9 cellular contexts compared by ENCODE assay signal in genomic region chr6:158322724-158323560, GRCh38. TPM values are rescaled to one million over a fixed set of nuclear protein-coding genes. Genes with fewer than 3 reads are reported as not detected.
DNase-seq lines count a peak whose midpoint lies in the region; ATAC-seq and TF ChIP-seq lines count a peak whose summit lies in the region.
"Had no signal": no experiment of that assay in that cellular context is flagged by ENCODE, and none has a peak within 500 bp of the region (broad histone marks: within the 10 kb centered on the region; RNA-seq: fewer than 3 reads in every experiment).

No MANE protein-coding gene starts in this region.

- H3K9me3 ChIP-seq in liver (ENCODE audit: control insufficient read depth in 4 of 4, low read length in 3 of 4) = no peaks in the 10 kb centered on the region

- H3K36me3 Mint-ChIP-seq in T-helper 1 cell treated with Interleukin-12 subunit alpha and Interleukin-12 subunit beta and Interleukin-4 antibody, amounts not matched to agents 30 μg/mL and 1 μg/mL, for 36 hours (ENCODE audit: low read depth) = peaks cover 5% of the 10 kb centered on the region

- no peaks in the 10 kb centered on the region for H3K36me3 ChIP-seq in liver (ENCODE audit: control insufficient read depth in 4 of 4, insufficient read depth in 3 of 4, low read depth in 1 of 4, low read length in 3 of 4)

- no peak for TF ChIP-seq RAD21 in liver (IDR thresholded peaks at IDR 0.05)

- no peak overlapping the region for H3K9ac ChIP-seq in liver (ENCODE audit: low read depth in 1 of 2, low read length in 2 of 2)

- H3K4me3 Mint-ChIP-seq in T-helper 1 cell treated with Interleukin-12 subunit alpha and Interleukin-12 subunit beta and Interleukin-4 antibody, amounts not matched to agents 30 μg/mL and 1 μg/mL, for 36 hours = no peak overlapping the region
- H3K4me3 Mint-ChIP-seq: central memory CD8-positive, alpha-beta T cell had no signal

- H3K4me3 ChIP-seq in liver (ENCODE audit: low read depth in 1 of 3, low read length in 3 of 3) = no peak overlapping the region

- H3K27ac Mint-ChIP-seq in T-helper 1 cell treated with Interleukin-12 subunit alpha and Interleukin-12 subunit beta and Interleukin-4 antibody, amounts not matched to agents 30 μg/mL and 1 μg/mL, for 36 hours = peak overlapping the region; percentile 34

- H3K27ac ChIP-seq in liver (ENCODE audit: low read depth in 1 of 2, low read length in 2 of 2) = peak overlapping the region; percentile 9 to 13

- 52% methylated on average over 11 of the region's 11 CpGs for WGBS in liver

- TF ChIP-seq CTCF in AG09319 (IDR thresholded peaks at IDR 0.05; ENCODE audit: low read depth, low read length) (no peak), liver (IDR thresholded peaks at IDR 0.05; ENCODE audit: low read depth, low read length, missing input control) (no peak)

- H3K4me1 Mint-ChIP-seq in T-helper 1 cell treated with Interleukin-12 subunit alpha and Interleukin-12 subunit beta and Interleukin-4 antibody, amounts not matched to agents 30 μg/mL and 1 μg/mL, for 36 hours (ENCODE audit: low read depth) = peaks cover 35% of the 10 kb centered on the region

- H3K4me1 ChIP-seq in liver (ENCODE audit: control insufficient read depth in 4 of 4, insufficient read depth in 4 of 4, low read length in 3 of 4) = peaks cover 3 to 14% (median 7%) of the 10 kb centered on the region in 4 donors

- no peaks in the 10 kb centered on the region for H3K27me3 Mint-ChIP-seq in T-helper 1 cell treated with Interleukin-12 subunit alpha and Interleukin-12 subunit beta and Interleukin-4 antibody, amounts not matched to agents 30 μg/mL and 1 μg/mL, for 36 hours (ENCODE audit: low read depth)
- H3K27me3 Mint-ChIP-seq: central memory CD8-positive, alpha-beta T cell had no signal

- DNase-seq in AG09319 (ENCODE audit: extremely low read depth, low read depth) = peak; percentile 16
- no peak for DNase-seq in amygdala (lab: John Stamatoyannopoulos, UW)
- no peak for DNase-seq in DMS153 (lab: John Stamatoyannopoulos, UW)
- no peak for DNase-seq in stimulated activated CD4-positive, alpha-beta T cell treated with anti-CD3 and anti-CD28 coated beads, Interleukin-12 subunit alpha, Interleukin-12 subunit beta, amount 100 ng/mL, for 4 hours

- H3K9me3 Mint-ChIP-seq in T-helper 1 cell treated with Interleukin-12 subunit alpha and Interleukin-12 subunit beta and Interleukin-4 antibody, amounts not matched to agents 30 μg/mL and 1 μg/mL, for 36 hours = no peaks in the 10 kb centered on the region
- H3K9me3 Mint-ChIP-seq: central memory CD8-positive, alpha-beta T cell had no signal

- H3K27me3 ChIP-seq in liver (ENCODE audit: control insufficient read depth in 4 of 4, insufficient read depth in 4 of 4, low read length in 3 of 4) = no peaks in the 10 kb centered on the region

- ATAC-seq in GM18870 (IDR thresholded peaks at IDR 0.05; ENCODE audit: unreplicated experiment) (peak; percentile 72), HG02981 (IDR thresholded peaks at IDR 0.05; ENCODE audit: unreplicated experiment) (peak; percentile 68)

TF ChIP-seq in liver, 16 proteins besides CTCF, POLR2A, EP300 and RAD21:
- TF ChIP-seq SP1 (IDR thresholded peaks at IDR 0.05) (peak; percentile 30), FOXA1 (IDR thresholded peaks at IDR 0.05) (no peak), FOXA2 (IDR thresholded peaks at IDR 0.05) (no peak), MAX (IDR thresholded peaks at IDR 0.05) (peak; percentile 19), YY1 (IDR thresholded peaks at IDR 0.05) (no peak), JUND (IDR thresholded peaks at IDR 0.05) (peak; percentile 19 to 45), HNF4A (conservative IDR thresholded peaks at IDR 0.05) (peak; percentile 55 to 61), GABPA (IDR thresholded peaks at IDR 0.05 in 1 of 2, conservative IDR thresholded peaks at IDR 0.05 in 1 of 2) (no peak), RXRA (IDR thresholded peaks at IDR 0.05) (peak in 1 of 2 donors; percentile 26), NR2F2 (IDR thresholded peaks at IDR 0.05) (no peak), ATF3 (IDR thresholded peaks at IDR 0.05) (peak; percentile 10), EGR1 (IDR thresholded peaks at IDR 0.05; ENCODE audit: low read depth in 2 of 2) (peak in 1 of 2 donors; percentile 19), HNF4G (IDR thresholded peaks at IDR 0.05) (no peak), REST (IDR thresholded peaks at IDR 0.05) (no peak)

RNA-seq across cellular contexts. Expression of gene TULP4, which starts 10.7 kb away (rescaled TPM):
- 10 to 100 TPM; 22.7 to 53.3 TPM for total RNA-seq in liver
- polyA plus RNA-seq in liver = 10 to 100 TPM in 1 of 2 donors, 1 to 10 TPM in 1; 2.2 to 13.2 TPM
